In genomic region chr1:161037661-161038522, GRCh38 we compare ENCODE assay signal across 1 cellular context.
TF ChIP-seq lines count a peak whose summit lies in the region.

No MANE protein-coding gene starts in this region.

TF ChIP-seq in GM23338, 12 proteins besides CTCF, POLR2A, EP300 and RAD21:
- no peak for TF ChIP-seq REST (IDR thresholded peaks at IDR 0.05; ENCODE audit: unreplicated experiment)
- TF ChIP-seq ZNF331 (CRISPR knock-in tag; IDR thresholded peaks at IDR 0.05; ENCODE audit: low read depth) = no peak
- TF ChIP-seq NANOG (IDR thresholded peaks at IDR 0.05; ENCODE audit: borderline replicate concordance) = no peak
- no peak for TF ChIP-seq JUNB (IDR thresholded peaks at IDR 0.05; ENCODE audit: unreplicated experiment)
- no peak for TF ChIP-seq EZH2 (IDR thresholded peaks at IDR 0.05; ENCODE audit: low read depth, unreplicated experiment)
- TF ChIP-seq, protein P1, sequence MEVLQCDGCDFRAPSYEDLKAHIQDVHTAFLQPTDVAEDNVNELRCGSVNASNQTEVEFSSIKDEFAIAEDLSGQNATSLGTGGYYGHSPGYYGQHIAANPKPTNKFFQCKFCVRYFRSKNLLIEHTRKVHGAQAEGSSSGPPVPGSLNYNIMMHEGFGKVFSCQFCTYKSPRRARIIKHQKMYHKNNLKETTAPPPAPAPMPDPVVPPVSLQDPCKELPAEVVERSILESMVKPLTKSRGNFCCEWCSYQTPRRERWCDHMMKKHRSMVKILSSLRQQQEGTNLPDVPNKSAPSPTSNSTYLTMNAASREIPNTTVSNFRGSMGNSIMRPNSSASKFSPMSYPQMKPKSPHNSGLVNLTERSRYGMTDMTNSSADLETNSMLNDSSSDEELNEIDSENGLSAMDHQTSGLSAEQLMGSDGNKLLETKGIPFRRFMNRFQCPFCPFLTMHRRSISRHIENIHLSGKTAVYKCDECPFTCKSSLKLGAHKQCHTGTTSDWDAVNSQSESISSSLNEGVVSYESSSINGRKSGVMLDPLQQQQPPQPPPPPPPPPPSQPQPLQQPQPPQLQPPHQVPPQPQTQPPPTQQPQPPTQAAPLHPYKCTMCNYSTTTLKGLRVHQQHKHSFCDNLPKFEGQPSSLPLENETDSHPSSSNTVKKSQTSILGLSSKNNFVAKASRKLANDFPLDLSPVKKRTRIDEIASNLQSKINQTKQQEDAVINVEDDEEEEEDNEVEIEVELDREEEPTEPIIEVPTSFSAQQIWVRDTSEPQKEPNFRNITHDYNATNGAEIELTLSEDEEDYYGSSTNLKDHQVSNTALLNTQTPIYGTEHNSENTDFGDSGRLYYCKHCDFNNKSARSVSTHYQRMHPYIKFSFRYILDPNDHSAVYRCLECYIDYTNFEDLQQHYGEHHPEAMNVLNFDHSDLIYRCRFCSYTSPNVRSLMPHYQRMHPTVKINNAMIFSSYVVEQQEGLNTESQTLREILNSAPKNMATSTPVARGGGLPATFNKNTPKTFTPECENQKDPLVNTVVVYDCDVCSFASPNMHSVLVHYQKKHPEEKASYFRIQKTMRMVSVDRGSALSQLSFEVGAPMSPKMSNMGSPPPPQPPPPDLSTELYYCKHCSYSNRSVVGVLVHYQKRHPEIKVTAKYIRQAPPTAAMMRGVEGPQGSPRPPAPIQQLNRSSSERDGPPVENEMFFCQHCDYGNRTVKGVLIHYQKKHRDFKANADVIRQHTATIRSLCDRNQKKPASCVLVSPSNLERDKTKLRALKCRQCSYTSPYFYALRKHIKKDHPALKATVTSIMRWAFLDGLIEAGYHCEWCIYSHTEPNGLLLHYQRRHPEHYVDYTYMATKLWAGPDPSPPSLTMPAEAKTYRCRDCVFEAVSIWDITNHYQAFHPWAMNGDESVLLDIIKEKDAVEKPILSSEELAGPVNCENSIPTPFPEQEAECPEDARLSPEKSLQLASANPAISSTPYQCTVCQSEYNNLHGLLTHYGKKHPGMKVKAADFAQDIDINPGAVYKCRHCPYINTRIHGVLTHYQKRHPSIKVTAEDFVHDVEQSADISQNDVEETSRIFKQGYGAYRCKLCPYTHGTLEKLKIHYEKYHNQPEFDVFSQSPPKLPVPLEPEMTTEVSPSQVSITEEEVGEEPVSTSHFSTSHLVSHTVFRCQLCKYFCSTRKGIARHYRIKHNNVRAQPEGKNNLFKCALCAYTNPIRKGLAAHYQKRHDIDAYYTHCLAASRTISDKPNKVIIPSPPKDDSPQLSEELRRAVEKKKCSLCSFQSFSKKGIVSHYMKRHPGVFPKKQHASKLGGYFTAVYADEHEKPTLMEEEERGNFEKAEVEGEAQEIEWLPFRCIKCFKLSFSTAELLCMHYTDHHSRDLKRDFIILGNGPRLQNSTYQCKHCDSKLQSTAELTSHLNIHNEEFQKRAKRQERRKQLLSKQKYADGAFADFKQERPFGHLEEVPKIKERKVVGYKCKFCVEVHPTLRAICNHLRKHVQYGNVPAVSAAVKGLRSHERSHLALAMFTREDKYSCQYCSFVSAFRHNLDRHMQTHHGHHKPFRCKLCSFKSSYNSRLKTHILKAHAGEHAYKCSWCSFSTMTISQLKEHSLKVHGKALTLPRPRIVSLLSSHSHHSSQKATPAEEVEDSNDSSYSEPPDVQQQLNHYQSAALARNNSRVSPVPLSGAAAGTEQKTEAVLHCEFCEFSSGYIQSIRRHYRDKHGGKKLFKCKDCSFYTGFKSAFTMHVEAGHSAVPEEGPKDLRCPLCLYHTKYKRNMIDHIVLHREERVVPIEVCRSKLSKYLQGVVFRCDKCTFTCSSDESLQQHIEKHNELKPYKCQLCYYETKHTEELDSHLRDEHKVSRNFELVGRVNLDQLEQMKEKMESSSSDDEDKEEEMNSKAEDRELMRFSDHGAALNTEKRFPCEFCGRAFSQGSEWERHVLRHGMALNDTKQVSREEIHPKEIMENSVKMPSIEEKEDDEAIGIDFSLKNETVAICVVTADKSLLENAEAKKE (CRISPR knock-in tag; IDR thresholded peaks at IDR 0.05) = no peak
- TF ChIP-seq STAT1 (IDR thresholded peaks at IDR 0.05; ENCODE audit: unreplicated experiment) = no peak
- TF ChIP-seq, protein P2, sequence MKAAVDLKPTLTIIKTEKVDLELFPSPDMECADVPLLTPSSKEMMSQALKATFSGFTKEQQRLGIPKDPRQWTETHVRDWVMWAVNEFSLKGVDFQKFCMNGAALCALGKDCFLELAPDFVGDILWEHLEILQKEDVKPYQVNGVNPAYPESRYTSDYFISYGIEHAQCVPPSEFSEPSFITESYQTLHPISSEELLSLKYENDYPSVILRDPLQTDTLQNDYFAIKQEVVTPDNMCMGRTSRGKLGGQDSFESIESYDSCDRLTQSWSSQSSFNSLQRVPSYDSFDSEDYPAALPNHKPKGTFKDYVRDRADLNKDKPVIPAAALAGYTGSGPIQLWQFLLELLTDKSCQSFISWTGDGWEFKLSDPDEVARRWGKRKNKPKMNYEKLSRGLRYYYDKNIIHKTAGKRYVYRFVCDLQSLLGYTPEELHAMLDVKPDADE (IDR thresholded peaks at IDR 0.05) = no peak
- no peak for TF ChIP-seq POLR2AphosphoS5 (IDR thresholded peaks at IDR 0.05; ENCODE audit: low read depth)
- TF ChIP-seq ZNF114 (CRISPR knock-in tag; IDR thresholded peaks at IDR 0.05) = no peak
- TF ChIP-seq EZH2phosphoT487 (IDR thresholded peaks at IDR 0.05; ENCODE audit: unreplicated experiment) = no peak
- TF ChIP-seq CREB1 (CRISPR knock-in tag; IDR thresholded peaks at IDR 0.05; ENCODE audit: low read depth) = no peak
TF ChIP-seq in GM23338: peak in this region for 0.
